ENCODE assay signal across 1 cellular context in genomic region chr7:120996333-120996982, GRCh38.
TF ChIP-seq lines count a peak whose summit lies in the region.

No MANE protein-coding gene starts in this region.

TF ChIP-seq in K562, 482 proteins besides CTCF, POLR2A, EP300 and RAD21 (continued from another document and continues in another):
- TF ChIP-seq SIN3A (IDR thresholded peaks at IDR 0.05; ENCODE audit: borderline replicate concordance in 2 of 2, control insufficient read depth in 1 of 2, low read depth in 2 of 2, low read length in 2 of 2): no peak
- no peak for TF ChIP-seq EHMT2 (IDR thresholded peaks at IDR 0.05)
- TF ChIP-seq BHLHE40 (IDR thresholded peaks at IDR 0.05; ENCODE audit: low read length): no peak
- no peak for TF ChIP-seq NR2C2 (CRISPR knock-in tag; IDR thresholded peaks at IDR 0.05)
- TF ChIP-seq NR2C2 (tag; IDR thresholded peaks at IDR 0.05): peak; percentile 45; the same call in 1 of the 2 replicates
- TF ChIP-seq HDAC6 (IDR thresholded peaks at IDR 0.05; ENCODE audit: low read depth, low read length): no peak
- TF ChIP-seq ZNF444 (CRISPR knock-in tag; IDR thresholded peaks at IDR 0.05): no peak
- TF ChIP-seq NR2C1 (IDR thresholded peaks at IDR 0.05): no peak
- TF ChIP-seq NR2C1 (tag; IDR thresholded peaks at IDR 0.05): no peak
- TF ChIP-seq ZNF3 (CRISPR knock-in tag; IDR thresholded peaks at IDR 0.05): no peak
- no peak for TF ChIP-seq PHF8 (IDR thresholded peaks at IDR 0.05; ENCODE audit: borderline replicate concordance, low read length)
- TF ChIP-seq LCOR (CRISPR knock-in tag; IDR thresholded peaks at IDR 0.05): no peak
- TF ChIP-seq NONO (IDR thresholded peaks at IDR 0.05; ENCODE audit: low read depth in 2 of 2, low read length in 1 of 2): no peak
- peak; percentile 57; the same call in 1 of the 2 replicates for TF ChIP-seq SMARCE1 (IDR thresholded peaks at IDR 0.05)
- TF ChIP-seq NFE2 (IDR thresholded peaks at IDR 0.05; ENCODE audit: low read depth): no peak
- TF ChIP-seq KDM1A (IDR thresholded peaks at IDR 0.05): peak in 1 of 2 experiments; percentile 27; a peak in 1 of 4 replicates
- TF ChIP-seq ZNF76 (CRISPR knock-in tag; IDR thresholded peaks at IDR 0.05; ENCODE audit: borderline replicate concordance): no peak
- no peak for TF ChIP-seq IRF2 (CRISPR knock-in tag; IDR thresholded peaks at IDR 0.05)
- no peak for TF ChIP-seq SMARCA5 (IDR thresholded peaks at IDR 0.05)
- no peak for TF ChIP-seq SRSF1 (IDR thresholded peaks at IDR 0.05; ENCODE audit: low read depth, low read length)
- no peak for TF ChIP-seq MEIS2 (IDR thresholded peaks at IDR 0.05; ENCODE audit: partially characterized antibody)
- TF ChIP-seq, protein P1, sequence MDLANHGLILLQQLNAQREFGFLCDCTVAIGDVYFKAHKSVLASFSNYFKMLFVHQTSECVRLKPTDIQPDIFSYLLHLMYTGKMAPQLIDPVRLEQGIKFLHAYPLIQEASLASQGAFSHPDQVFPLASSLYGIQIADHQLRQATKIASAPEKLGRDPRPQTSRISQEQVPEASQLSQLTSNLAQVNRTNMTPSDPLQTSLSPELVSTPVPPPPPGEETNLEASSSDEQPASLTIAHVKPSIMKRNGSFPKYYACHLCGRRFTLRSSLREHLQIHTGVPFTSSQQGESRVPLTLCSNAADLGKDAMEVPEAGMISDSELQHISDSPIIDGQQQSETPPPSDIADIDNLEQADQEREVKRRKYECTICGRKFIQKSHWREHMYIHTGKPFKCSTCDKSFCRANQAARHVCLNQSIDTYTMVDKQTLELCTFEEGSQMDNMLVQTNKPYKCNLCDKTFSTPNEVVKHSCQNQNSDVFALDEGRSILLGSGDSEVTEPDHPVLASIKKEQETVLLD (IDR thresholded peaks at IDR 0.05): no peak
- no peak for TF ChIP-seq COPS2 (conservative IDR thresholded peaks at IDR 0.05)
- peak; percentile 43; the same call in 1 of the 2 replicates for TF ChIP-seq ARID1B (IDR thresholded peaks at IDR 0.05)
- no peak for TF ChIP-seq MIER1 (IDR thresholded peaks at IDR 0.05; ENCODE audit: low read depth)
- no peak for TF ChIP-seq THAP7 (CRISPR knock-in tag; IDR thresholded peaks at IDR 0.05)
- no peak for TF ChIP-seq CCNT2 (IDR thresholded peaks at IDR 0.05; ENCODE audit: borderline replicate concordance, extremely low read depth, insufficient read length, low read depth, low read length)
- TF ChIP-seq, protein P2, sequence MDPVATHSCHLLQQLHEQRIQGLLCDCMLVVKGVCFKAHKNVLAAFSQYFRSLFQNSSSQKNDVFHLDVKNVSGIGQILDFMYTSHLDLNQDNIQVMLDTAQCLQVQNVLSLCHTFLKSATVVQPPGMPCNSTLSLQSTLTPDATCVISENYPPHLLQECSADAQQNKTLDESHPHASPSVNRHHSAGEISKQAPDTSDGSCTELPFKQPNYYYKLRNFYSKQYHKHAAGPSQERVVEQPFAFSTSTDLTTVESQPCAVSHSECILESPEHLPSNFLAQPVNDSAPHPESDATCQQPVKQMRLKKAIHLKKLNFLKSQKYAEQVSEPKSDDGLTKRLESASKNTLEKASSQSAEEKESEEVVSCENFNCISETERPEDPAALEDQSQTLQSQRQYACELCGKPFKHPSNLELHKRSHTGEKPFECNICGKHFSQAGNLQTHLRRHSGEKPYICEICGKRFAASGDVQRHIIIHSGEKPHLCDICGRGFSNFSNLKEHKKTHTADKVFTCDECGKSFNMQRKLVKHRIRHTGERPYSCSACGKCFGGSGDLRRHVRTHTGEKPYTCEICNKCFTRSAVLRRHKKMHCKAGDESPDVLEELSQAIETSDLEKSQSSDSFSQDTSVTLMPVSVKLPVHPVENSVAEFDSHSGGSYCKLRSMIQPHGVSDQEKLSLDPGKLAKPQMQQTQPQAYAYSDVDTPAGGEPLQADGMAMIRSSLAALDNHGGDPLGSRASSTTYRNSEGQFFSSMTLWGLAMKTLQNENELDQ (CRISPR knock-in tag; IDR thresholded peaks at IDR 0.05; ENCODE audit: borderline replicate concordance): no peak
- no peak for TF ChIP-seq ETS2 (tag; IDR thresholded peaks at IDR 0.05; ENCODE audit: borderline replicate concordance, poor library complexity, severe bottlenecking)
- peak in 1 of 2 experiments; percentile 39; a peak in 2 of 4 replicates for TF ChIP-seq TBL1XR1 (IDR thresholded peaks at IDR 0.05; ENCODE audit: low read length in 2 of 2)
- no peak for TF ChIP-seq HBP1 (CRISPR knock-in tag; IDR thresholded peaks at IDR 0.05)
- no peak for TF ChIP-seq ATF2 (CRISPR knock-in tag; IDR thresholded peaks at IDR 0.05)
- TF ChIP-seq, protein P3, sequence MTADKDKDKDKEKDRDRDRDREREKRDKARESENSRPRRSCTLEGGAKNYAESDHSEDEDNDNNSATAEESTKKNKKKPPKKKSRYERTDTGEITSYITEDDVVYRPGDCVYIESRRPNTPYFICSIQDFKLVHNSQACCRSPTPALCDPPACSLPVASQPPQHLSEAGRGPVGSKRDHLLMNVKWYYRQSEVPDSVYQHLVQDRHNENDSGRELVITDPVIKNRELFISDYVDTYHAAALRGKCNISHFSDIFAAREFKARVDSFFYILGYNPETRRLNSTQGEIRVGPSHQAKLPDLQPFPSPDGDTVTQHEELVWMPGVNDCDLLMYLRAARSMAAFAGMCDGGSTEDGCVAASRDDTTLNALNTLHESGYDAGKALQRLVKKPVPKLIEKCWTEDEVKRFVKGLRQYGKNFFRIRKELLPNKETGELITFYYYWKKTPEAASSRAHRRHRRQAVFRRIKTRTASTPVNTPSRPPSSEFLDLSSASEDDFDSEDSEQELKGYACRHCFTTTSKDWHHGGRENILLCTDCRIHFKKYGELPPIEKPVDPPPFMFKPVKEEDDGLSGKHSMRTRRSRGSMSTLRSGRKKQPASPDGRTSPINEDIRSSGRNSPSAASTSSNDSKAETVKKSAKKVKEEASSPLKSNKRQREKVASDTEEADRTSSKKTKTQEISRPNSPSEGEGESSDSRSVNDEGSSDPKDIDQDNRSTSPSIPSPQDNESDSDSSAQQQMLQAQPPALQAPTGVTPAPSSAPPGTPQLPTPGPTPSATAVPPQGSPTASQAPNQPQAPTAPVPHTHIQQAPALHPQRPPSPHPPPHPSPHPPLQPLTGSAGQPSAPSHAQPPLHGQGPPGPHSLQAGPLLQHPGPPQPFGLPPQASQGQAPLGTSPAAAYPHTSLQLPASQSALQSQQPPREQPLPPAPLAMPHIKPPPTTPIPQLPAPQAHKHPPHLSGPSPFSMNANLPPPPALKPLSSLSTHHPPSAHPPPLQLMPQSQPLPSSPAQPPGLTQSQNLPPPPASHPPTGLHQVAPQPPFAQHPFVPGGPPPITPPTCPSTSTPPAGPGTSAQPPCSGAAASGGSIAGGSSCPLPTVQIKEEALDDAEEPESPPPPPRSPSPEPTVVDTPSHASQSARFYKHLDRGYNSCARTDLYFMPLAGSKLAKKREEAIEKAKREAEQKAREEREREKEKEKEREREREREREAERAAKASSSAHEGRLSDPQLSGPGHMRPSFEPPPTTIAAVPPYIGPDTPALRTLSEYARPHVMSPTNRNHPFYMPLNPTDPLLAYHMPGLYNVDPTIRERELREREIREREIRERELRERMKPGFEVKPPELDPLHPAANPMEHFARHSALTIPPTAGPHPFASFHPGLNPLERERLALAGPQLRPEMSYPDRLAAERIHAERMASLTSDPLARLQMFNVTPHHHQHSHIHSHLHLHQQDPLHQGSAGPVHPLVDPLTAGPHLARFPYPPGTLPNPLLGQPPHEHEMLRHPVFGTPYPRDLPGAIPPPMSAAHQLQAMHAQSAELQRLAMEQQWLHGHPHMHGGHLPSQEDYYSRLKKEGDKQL (CRISPR knock-in tag; IDR thresholded peaks at IDR 0.05; ENCODE audit: borderline replicate concordance): no peak
- no peak for TF ChIP-seq BCOR (IDR thresholded peaks at IDR 0.05)
- no peak for TF ChIP-seq ZNF217 (CRISPR knock-in tag; IDR thresholded peaks at IDR 0.05)
- peak; percentile 35; the same call in 1 of the 2 replicates for TF ChIP-seq RBFOX2 (IDR thresholded peaks at IDR 0.05; ENCODE audit: low read depth, low read length)
- TF ChIP-seq TEAD2 (tag; IDR thresholded peaks at IDR 0.05): no peak
- no peak for TF ChIP-seq YBX1 (IDR thresholded peaks at IDR 0.05)
- TF ChIP-seq GABPB1 (CRISPR knock-in tag; IDR thresholded peaks at IDR 0.05): no peak
- TF ChIP-seq DLX4 (CRISPR knock-in tag; IDR thresholded peaks at IDR 0.05): no peak
- 0 out of 2 replicates have a peak, but pooled peaks have one; percentile 22 for TF ChIP-seq POLR2AphosphoS5 (IDR thresholded peaks at IDR 0.05; ENCODE audit: control insufficient read depth, insufficient read depth, low read depth, low read length)
- no peak for TF ChIP-seq CBX1 (IDR thresholded peaks at IDR 0.05; ENCODE audit: low read depth)
- TF ChIP-seq HES1 (IDR thresholded peaks at IDR 0.05; ENCODE audit: low read depth): peak; percentile 31; the same call in 1 of the 2 replicates
